Comparison of ENCODE assay signal across 24 cellular contexts in genomic region chrX:97402333-97402732, GRCh38.
DNase-seq lines count a peak whose midpoint lies in the region; ATAC-seq and TF ChIP-seq lines count a peak whose summit lies in the region.
"Had no signal": no experiment of that assay in that cellular context is flagged by ENCODE, and none has a peak within 500 bp of the region (broad histone marks: within the 10 kb centered on the region; RNA-seq: fewer than 3 reads in every experiment).

No MANE protein-coding gene starts in this region.

- H3K9me3 Mint-ChIP-seq in activated CD4-positive, alpha-beta T cell treated with anti-CD3 and anti-CD28 coated beads, Interleukin-2, amount 10 ng/mL, durations not matched to agents 24 days and 14 days = no peaks in the 10 kb centered on the region
- no peaks in the 10 kb centered on the region for H3K9me3 Mint-ChIP-seq in activated CD4-positive, alpha-beta memory T cell treated with anti-CD3 and anti-CD28 coated beads for 36 hours
- H3K9me3 Mint-ChIP-seq: activated B cell treated with CpG ODN at 0.5 μM for 24 hours; activated naive CD4-positive, alpha-beta T cell treated with anti-CD3 and anti-CD28 coated beads for 36 hours; CD4-positive, alpha-beta T cell; GM23338; IgD-negative memory B cell; immature natural killer cell; neural progenitor cell had no signal

- no peak for ATAC-seq in HG03354 (IDR thresholded peaks at IDR 0.05; ENCODE audit: poor library complexity, severe bottlenecking, unreplicated experiment)
- ATAC-seq in HG02884 (IDR thresholded peaks at IDR 0.05; ENCODE audit: unreplicated experiment) = no peak
- ATAC-seq: GM23338; pancreas; stimulated activated naive B cell treated with anti-CD40 and anti-IgM and Interleukin-4, amounts not matched to agents 10 μg/mL and 1 μg/mL and 100 μg/mL, for 72 hours had no signal

- H3K36me3 ChIP-seq in GM23248 (ENCODE audit: low read depth) = no peaks in the 10 kb centered on the region
- H3K36me3 ChIP-seq: neural progenitor cell, pancreas, SJSA1, suprapubic skin, upper lobe of left lung had no signal

- no peaks in the 10 kb centered on the region for H3K9me3 ChIP-seq in GM23248 (ENCODE audit: low read depth)
- H3K9me3 ChIP-seq: pancreas, SJSA1, suprapubic skin, upper lobe of left lung had no signal

- in situ Hi-C loops in GM23248 (cut with MboI) = no loop called here

- no peak for DNase-seq in activated CD4-positive, alpha-beta T cell treated with anti-CD3 and anti-CD28 coated beads, Interleukin-2, amount 10 ng/mL, durations not matched to agents 24 days and 14 days
- DNase-seq in activated CD4-positive, alpha-beta T cell treated with anti-CD3 and anti-CD28 coated beads, Interleukin-2, amount 50 U/mL, for 4 hours = no peak
- no peak for DNase-seq in activated CD4-positive, alpha-beta memory T cell treated with anti-CD3 and anti-CD28 coated beads for 36 hours
- DNase-seq in fibroblast of villous mesenchyme (ENCODE audit: low read depth) (peak; percentile 68), GM23248 (no peak)
- DNase-seq: activated B cell treated with CpG ODN at 0.5 μM for 24 hours; activated naive CD4-positive, alpha-beta T cell treated with anti-CD3 and anti-CD28 coated beads for 36 hours; amniotic stem cell; CD4-positive, alpha-beta T cell; immature natural killer cell; mesendoderm; NCI-H1092; NCI-H1694 treated with DMSO at 0.1 percent for 48 hours; pancreas; stimulated activated naive B cell treated with anti-CD40 and anti-IgM and Interleukin-4, amounts not matched to agents 10 μg/mL and 1 μg/mL and 100 μg/mL, for 72 hours; upper lobe of left lung had no signal

- H3K9ac ChIP-seq in GM23248 = no peak overlapping the region
- H3K9ac ChIP-seq: neural progenitor cell had no signal

- no peaks in the 10 kb centered on the region for H3K9me2 ChIP-seq in GM23248 (ENCODE audit: insufficient read depth)

- H3F3A ChIP-seq in GM23248 (ENCODE audit: insufficient read depth) = no peaks in the 10 kb centered on the region

- H3K27me3 ChIP-seq in GM23248 (replicated peaks; ENCODE audit: insufficient read depth) = no peaks in the 10 kb centered on the region
- H3K27me3 ChIP-seq: neural progenitor cell, SJSA1, suprapubic skin, upper lobe of left lung had no signal

- H2AFZ ChIP-seq in GM23248 = no peak overlapping the region
- H2AFZ ChIP-seq: GM23338, neural progenitor cell had no signal

- TF ChIP-seq CTCF in 22Rv1 (IDR thresholded peaks at IDR 0.05) (no peak), fibroblast of villous mesenchyme (IDR thresholded peaks at IDR 0.05; ENCODE audit: insufficient read depth, low read depth, low read length) (no peak)

- intact Hi-C loops in activated CD4-positive, alpha-beta T cell treated with anti-CD3 and anti-CD28 coated beads, Interleukin-2, amount 10 ng/mL, durations not matched to agents 24 days and 14 days (cut with micrococcal nuclease) = loop anchor here (2.0 to 10.0 kb wide), 3 partner anchors 68 to 372 kb away; no protein-coding TSS in a partner anchor
- intact Hi-C loops in activated CD4-positive, alpha-beta memory T cell treated with anti-CD3 and anti-CD28 coated beads for 36 hours (cut with micrococcal nuclease) = loop anchor here (10.0 kb wide), 1 partner anchor 92 kb away; no protein-coding TSS in a partner anchor

- H3K27ac Mint-ChIP-seq in activated CD4-positive, alpha-beta T cell treated with anti-CD3 and anti-CD28 coated beads, Interleukin-2, amount 10 ng/mL, durations not matched to agents 24 days and 14 days = peak overlapping the region; percentile 76
- peak overlapping the region; percentile 77 for H3K27ac Mint-ChIP-seq in activated CD4-positive, alpha-beta memory T cell treated with anti-CD3 and anti-CD28 coated beads for 36 hours
- H3K27ac Mint-ChIP-seq: activated B cell treated with CpG ODN at 0.5 μM for 24 hours; activated naive CD4-positive, alpha-beta T cell treated with anti-CD3 and anti-CD28 coated beads for 36 hours; CD4-positive, alpha-beta T cell; GM23338; IgD-negative memory B cell; immature natural killer cell; stimulated activated naive B cell treated with anti-CD40 and anti-IgM and Interleukin-4, amounts not matched to agents 10 μg/mL and 1 μg/mL and 100 μg/mL, for 72 hours had no signal

- H3K4me3 ChIP-seq in fibroblast of villous mesenchyme (ENCODE audit: low read depth, low read length) = no peak overlapping the region
- H3K4me3 ChIP-seq in GM23248 = no peak overlapping the region
- H3K4me3 ChIP-seq: GM23338, neural progenitor cell, pancreas, SJSA1, suprapubic skin, upper lobe of left lung had no signal

- H3K36me3 Mint-ChIP-seq in activated CD4-positive, alpha-beta T cell treated with anti-CD3 and anti-CD28 coated beads, Interleukin-2, amount 10 ng/mL, durations not matched to agents 24 days and 14 days (ENCODE audit: low read depth) = no peaks in the 10 kb centered on the region
- no peaks in the 10 kb centered on the region for H3K36me3 Mint-ChIP-seq in activated CD4-positive, alpha-beta memory T cell treated with anti-CD3 and anti-CD28 coated beads for 36 hours
- H3K36me3 Mint-ChIP-seq: immature natural killer cell; neural progenitor cell; stimulated activated naive B cell treated with anti-CD40 and anti-IgM and Interleukin-4, amounts not matched to agents 10 μg/mL and 1 μg/mL and 100 μg/mL, for 72 hours had no signal

- CTCF ChIA-PET in activated CD4-positive, alpha-beta memory T cell treated with anti-CD3 and anti-CD28 coated beads for 36 hours (lab: Charles Lee) = no interaction called here

- no peaks in the 10 kb centered on the region for H3K79me2 ChIP-seq in GM23248 (ENCODE audit: insufficient read depth)

- H3K27ac ChIP-seq in 22Rv1 (peak overlapping the region; percentile 84), GM23248 (no peak overlapping the region)
- H3K27ac ChIP-seq: neural progenitor cell, pancreas, SJSA1, suprapubic skin, upper lobe of left lung had no signal

- H3K4me1 ChIP-seq in GM23248 (ENCODE audit: insufficient read depth) = peaks cover 4% of the 10 kb centered on the region
- H3K4me1 ChIP-seq: pancreas, SJSA1, suprapubic skin, upper lobe of left lung had no signal

- H3K4me2 ChIP-seq in GM23248 (ENCODE audit: unreplicated experiment) = no peak overlapping the region
- H3K4me2 ChIP-seq: GM23338, neural progenitor cell had no signal

- H3K4me1 Mint-ChIP-seq in activated CD4-positive, alpha-beta T cell treated with anti-CD3 and anti-CD28 coated beads, Interleukin-2, amount 10 ng/mL, durations not matched to agents 24 days and 14 days = peaks cover 38% of the 10 kb centered on the region
- peaks cover 48% of the 10 kb centered on the region for H3K4me1 Mint-ChIP-seq in activated CD4-positive, alpha-beta memory T cell treated with anti-CD3 and anti-CD28 coated beads for 36 hours (ENCODE audit: low read depth)

- no peak overlapping the region for H3K4me3 Mint-ChIP-seq in activated CD4-positive, alpha-beta T cell treated with anti-CD3 and anti-CD28 coated beads, Interleukin-2, amount 10 ng/mL, durations not matched to agents 24 days and 14 days
- no peak overlapping the region for H3K4me3 Mint-ChIP-seq in activated CD4-positive, alpha-beta memory T cell treated with anti-CD3 and anti-CD28 coated beads for 36 hours
- H3K4me3 Mint-ChIP-seq: activated B cell treated with CpG ODN at 0.5 μM for 24 hours; activated naive CD4-positive, alpha-beta T cell treated with anti-CD3 and anti-CD28 coated beads for 36 hours; CD4-positive, alpha-beta T cell; GM23338; IgD-negative memory B cell; immature natural killer cell; neural progenitor cell; stimulated activated naive B cell treated with anti-CD40 and anti-IgM and Interleukin-4, amounts not matched to agents 10 μg/mL and 1 μg/mL and 100 μg/mL, for 72 hours had no signal

- H3K27me3 Mint-ChIP-seq in activated CD4-positive, alpha-beta T cell treated with anti-CD3 and anti-CD28 coated beads, Interleukin-2, amount 10 ng/mL, durations not matched to agents 24 days and 14 days = no peaks in the 10 kb centered on the region
- no peaks in the 10 kb centered on the region for H3K27me3 Mint-ChIP-seq in activated CD4-positive, alpha-beta memory T cell treated with anti-CD3 and anti-CD28 coated beads for 36 hours
- H3K27me3 Mint-ChIP-seq: activated B cell treated with CpG ODN at 0.5 μM for 24 hours; CD4-positive, alpha-beta T cell; IgD-negative memory B cell; stimulated activated naive B cell treated with anti-CD40 and anti-IgM and Interleukin-4, amounts not matched to agents 10 μg/mL and 1 μg/mL and 100 μg/mL, for 72 hours had no signal

- POLR2A ChIA-PET in activated CD4-positive, alpha-beta memory T cell treated with anti-CD3 and anti-CD28 coated beads for 36 hours (lab: Charles Lee) = no interaction called here

- H4K20me1 ChIP-seq in GM23248 (ENCODE audit: insufficient read depth) = no peaks in the 10 kb centered on the region
